Comparison of ENCODE assay signal across 8 cellular contexts in genomic region chr6:42251911-42252637, GRCh38. TPM values are rescaled to one million over a fixed set of nuclear protein-coding genes. Genes with fewer than 3 reads are reported as not detected.
DNase-seq lines count a peak whose midpoint lies in the region; ATAC-seq and TF ChIP-seq lines count a peak whose summit lies in the region.

No MANE protein-coding gene starts in this region.

- H3K36me3 ChIP-seq in esophagus muscularis mucosa (peaks cover 12 to 57% (median 32%) of the 10 kb centered on the region in 4 donors), A673 (ENCODE audit: insufficient read depth, low read length, poor library complexity, severe bottlenecking) (peaks cover 3% of the 10 kb centered on the region)

- H3K4me3 Mint-ChIP-seq in nephron progenitor cell: no peak overlapping the region

- CTCF ChIA-PET in A673 (lab: Charles Lee): no interaction called here

- peaks cover 22% of the 10 kb centered on the region for H3K4me1 Mint-ChIP-seq in nephron progenitor cell

- no TSS peak for BruUV-seq in A673 (replicated peaks; lab: Mats Ljungman, UMichigan)

- no peak for ATAC-seq in GM18502 (IDR thresholded peaks at IDR 0.05; ENCODE audit: poor library complexity, unreplicated experiment)

- POLR2A ChIA-PET in A673 (lab: Charles Lee; ENCODE audit: low non-redundant PET): no interaction called here

- H3K4me1 ChIP-seq in esophagus muscularis mucosa (peaks cover 12 to 30% (median 21%) of the 10 kb centered on the region in 4 donors), A673 (ENCODE audit: insufficient read depth, low read length, poor library complexity, severe bottlenecking) (no peaks in the 10 kb centered on the region)

- peak overlapping the region; percentile 52 to 59 (median 58) for H3K27ac ChIP-seq in esophagus muscularis mucosa (replicated peaks in 1 of 4)
- no peak overlapping the region for H3K27ac ChIP-seq in A673 (ENCODE audit: low read depth, low read length, poor library complexity, severe bottlenecking)

- 15% methylated on average over 8 of the region's 9 CpGs for WGBS in esophagus muscularis mucosa

- peaks cover 19% of the 10 kb centered on the region for H3K36me3 Mint-ChIP-seq in nephron progenitor cell (ENCODE audit: low read depth)

- intact Hi-C loops in esophagus muscularis mucosa (cut with DNase I) (no loop called here), A673 (cut with micrococcal nuclease; ENCODE audit: unreplicated experiment) (no loop called here)

- H3K9me3 ChIP-seq in esophagus muscularis mucosa (no peaks in the 10 kb centered on the region), A673 (ENCODE audit: low read depth, low read length, poor library complexity, severe bottlenecking) (no peaks in the 10 kb centered on the region)

- TF ChIP-seq POLR2A in esophagus muscularis mucosa (IDR thresholded peaks at IDR 0.05; ENCODE audit: low read depth): no peak

- no peak overlapping the region for H3K4me3 ChIP-seq in esophagus muscularis mucosa
- no peak overlapping the region for H3K4me3 ChIP-seq in A673 (ENCODE audit: low read depth, low read length, poor library complexity, severe bottlenecking)

- no peak for TF ChIP-seq EP300 in esophagus muscularis mucosa (IDR thresholded peaks at IDR 0.05)

- peaks cover 14% of the 10 kb centered on the region for H3K27me3 Mint-ChIP-seq in nephron progenitor cell (ENCODE audit: low read depth, poor library complexity)

- no peaks in the 10 kb centered on the region for H3K9me3 Mint-ChIP-seq in nephron progenitor cell

- no peak overlapping the region for H3K27ac Mint-ChIP-seq in nephron progenitor cell

- peak; percentile 54 for DNase-seq in DMS153 (lab: John Stamatoyannopoulos, UW)
- DNase-seq in NCI-H748 (lab: John Stamatoyannopoulos, UW; ENCODE audit: unreplicated experiment): peak; percentile 92
- no peak for DNase-seq in esophagus muscularis mucosa (ENCODE audit: extremely low spot score)
- DNase-seq in pons (ENCODE audit: low spot score): peak; percentile 15
- no peak for DNase-seq in A673 (ENCODE audit: low spot score)
- DNase-seq in nephron progenitor cell: no peak
- DNase-seq in foreskin melanocyte: no peak

- TF ChIP-seq CTCF in esophagus muscularis mucosa (IDR thresholded peaks at IDR 0.05) (no peak), A673 (conservative IDR thresholded peaks at IDR 0.05; ENCODE audit: low read depth, low read length) (no peak), nephron progenitor cell (IDR thresholded peaks at IDR 0.05) (no peak)

- H3K27me3 ChIP-seq in esophagus muscularis mucosa (no peaks in the 10 kb centered on the region), A673 (replicated peaks; ENCODE audit: insufficient read depth, low read depth, low read length, poor library complexity) (no peaks in the 10 kb centered on the region)

RNA-seq across cellular contexts. Expression of gene MRPS10, which starts 34.4 kb away (rescaled TPM):
- total RNA-seq in esophagus muscularis mucosa: 10 to 100 TPM; 27.8 to 38.8 (median 29.3) TPM
- 50.0 and 52.0 TPM in 2 replicates for total RNA-seq in A673 (2021)

RNA-seq across cellular contexts. Expression of gene GUCA1B, which starts 57.3 kb away (rescaled TPM):
- under 1 TPM in 2 of 4 donors, not detected in 2; 0.83 to 0.86 TPM for total RNA-seq in esophagus muscularis mucosa
- total RNA-seq in A673 (2021): 1.7 and 2.0 TPM in 2 replicates

Comparison
In these comparisons a context has a peak if more than half of its experiments do, and no peak if none do; other contexts are left out.
1. DNase-seq: peak in DMS153 (single experiment), NCI-H748 (single experiment) and pons (single experiment); none in esophagus muscularis mucosa (single experiment), A673 (single experiment), nephron progenitor cell (single experiment) and foreskin melanocyte (single experiment).